In genomic region chr5:43483210-43484048, GRCh38 we compare ENCODE assay signal across 8 cellular contexts.
DNase-seq lines count a peak whose midpoint lies in the region; TF ChIP-seq lines count a peak whose summit lies in the region.

Gene TMEM267, minus strand, starts transcription at chr5:43483865. Its CDS starts 29,896 bp downstream, at chr5:43453969.

- H3K27me3 Mint-ChIP-seq in nephron (ENCODE audit: low read depth): no peaks in the 10 kb centered on the region
- H3K27me3 Mint-ChIP-seq in stimulated activated naive CD8-positive, alpha-beta T cell treated with anti-CD3 and anti-CD28 coated beads, Interleukin-15, Interleukin-2, amounts not matched to agents 100 ng/mL and 50 ng/mL, for 24 hours: no peaks in the 10 kb centered on the region

- peak within 1 kb of the TSS; percentile 95 for H3K4me3 ChIP-seq in LNCaP clone FGC (ENCODE audit: low read depth, low read length)

- no peaks in the 10 kb centered on the region for H3K9me3 Mint-ChIP-seq in nephron
- H3K9me3 Mint-ChIP-seq in stimulated activated naive CD8-positive, alpha-beta T cell treated with anti-CD3 and anti-CD28 coated beads, Interleukin-15, Interleukin-2, amounts not matched to agents 100 ng/mL and 50 ng/mL, for 24 hours: no peaks in the 10 kb centered on the region

- peaks cover 17% of the 10 kb centered on the region for H3K4me1 Mint-ChIP-seq in nephron
- peaks cover 61% of the 10 kb centered on the region for H3K4me1 Mint-ChIP-seq in stimulated activated naive CD8-positive, alpha-beta T cell treated with anti-CD3 and anti-CD28 coated beads, Interleukin-15, Interleukin-2, amounts not matched to agents 100 ng/mL and 50 ng/mL, for 24 hours (ENCODE audit: low read depth)

- no peaks in the 10 kb centered on the region for H3K36me3 Mint-ChIP-seq in nephron (ENCODE audit: low read depth)
- peaks cover 27% of the 10 kb centered on the region for H3K36me3 Mint-ChIP-seq in stimulated activated naive CD8-positive, alpha-beta T cell treated with anti-CD3 and anti-CD28 coated beads, Interleukin-15, Interleukin-2, amounts not matched to agents 100 ng/mL and 50 ng/mL, for 24 hours (ENCODE audit: low read depth)

- DNase-seq in EH (ENCODE audit: low read depth) (peak; percentile 94), GOT3 (lab: John Stamatoyannopoulos, UW) (peak; percentile 36), LNCaP clone FGC (ENCODE audit: low read depth) (peak; percentile 76), fibroblast of peridontal ligament (ENCODE audit: extremely low read depth) (peak; percentile 92)
- peak; percentile 82 for DNase-seq in activated T-helper 9 cell treated with anti-CD3 and anti-CD28 coated beads, Interleukin-2, amount 50 U/mL, for 16 hours (ENCODE audit: low read depth)

- H3K4me3 Mint-ChIP-seq in nephron: peak within 1 kb of the TSS; percentile 97 to 99 (median 98)
- peak within 1 kb of the TSS; percentile 99 for H3K4me3 Mint-ChIP-seq in stimulated activated naive CD8-positive, alpha-beta T cell treated with anti-CD3 and anti-CD28 coated beads, Interleukin-15, Interleukin-2, amounts not matched to agents 100 ng/mL and 50 ng/mL, for 24 hours

- no peak for TF ChIP-seq CTCF in LNCaP clone FGC (IDR thresholded peaks at IDR 0.05; ENCODE audit: control insufficient read depth, extremely low read depth, insufficient read depth)
- TF ChIP-seq CTCF in nephron (IDR thresholded peaks at IDR 0.05; ENCODE audit: unreplicated experiment in 3 of 3): no peak

- peak within 1 kb of the TSS; percentile 99 for H3K27ac Mint-ChIP-seq in nephron
- H3K27ac Mint-ChIP-seq in stimulated activated naive CD8-positive, alpha-beta T cell treated with anti-CD3 and anti-CD28 coated beads, Interleukin-15, Interleukin-2, amounts not matched to agents 100 ng/mL and 50 ng/mL, for 24 hours: peak within 1 kb of the TSS; percentile 100

- peak; percentile 81 for TF ChIP-seq POLR2A in Raji (IDR thresholded peaks at IDR 0.05; ENCODE audit: insufficient read depth, low read depth, low read length)

Comparison
In these comparisons a context has a peak if more than half of its experiments do, and no peak if none do; other contexts are left out.
1. Peak in every context shown above with its lines: DNase-seq and H3K4me3 ChIP-seq.
2. DNase-seq: peak in every context shown above with its lines; median percentile 94 in EH; 92 in fibroblast of peridontal ligament; 82 in activated T-helper 9 cell treated with anti-CD3 and anti-CD28 coated beads, Interleukin-2, amount 50 U/mL, for 16 hours; 76 in LNCaP clone FGC; 36 in GOT3.